Comparison of ENCODE assay signal across 22 cellular contexts in the genomic region with DNA sequence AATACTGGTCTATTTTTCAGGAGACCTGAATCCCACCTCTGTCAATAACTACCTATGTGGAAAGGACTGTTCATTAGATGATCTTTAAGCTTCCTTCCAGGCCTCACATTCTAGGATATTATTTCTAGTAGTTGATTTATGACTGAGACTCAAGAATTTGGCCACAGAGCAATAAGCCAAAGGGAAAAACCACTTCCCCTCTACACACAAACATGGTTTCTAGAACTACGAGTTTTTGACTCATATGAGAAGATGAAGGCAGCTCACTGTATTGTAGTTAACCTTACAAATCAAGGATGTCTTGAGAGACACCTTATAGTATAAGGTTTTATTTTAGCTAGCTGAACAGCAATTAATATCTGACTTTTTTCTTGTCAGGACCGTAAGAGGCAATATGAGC. TPM values are rescaled to one million over a fixed set of nuclear protein-coding genes. Genes with fewer than 3 reads are reported as not detected.
DNase-seq lines count a peak whose midpoint lies in the region; ATAC-seq, FAIRE-seq and TF ChIP-seq lines count a peak whose summit lies in the region.
"Had no signal": no experiment of that assay in that cellular context is flagged by ENCODE, and none has a peak within 500 bp of the region (broad histone marks: within the 10 kb centered on the region; RNA-seq: fewer than 3 reads in every experiment).

No MANE protein-coding gene starts in this region.

- no peak for TF ChIP-seq CTCF in AG10803 (conservative IDR thresholded peaks at IDR 0.05; ENCODE audit: low read length)
- no peak for TF ChIP-seq CTCF in astrocyte (IDR thresholded peaks at IDR 0.05; ENCODE audit: insufficient read depth, low read depth, low read length)
- no peak for TF ChIP-seq CTCF in fibroblast of mammary gland (conservative IDR thresholded peaks at IDR 0.05; ENCODE audit: control insufficient read depth, insufficient read depth, low read depth, low read length)
- no peak for TF ChIP-seq CTCF in esophagus muscularis mucosa (IDR thresholded peaks at IDR 0.05)

- WGBS in esophagus muscularis mucosa: 62% methylated on average over 2 of the region's 2 CpGs

- no peaks in the 10 kb centered on the region for H3K27me3 ChIP-seq in astrocyte (ENCODE audit: insufficient read depth, low read length)
- no peaks in the 10 kb centered on the region for H3K27me3 ChIP-seq in esophagus muscularis mucosa
- H3K27me3 ChIP-seq: MG63, SJCRH30 had no signal

- FAIRE-seq in GM19239 (lab: Jason Lieb, UNC) (peak; percentile 23), astrocyte (lab: Jason Lieb, UNC) (no peak)
- FAIRE-seq: A204.1 had no signal

- no peak for TF ChIP-seq EP300 in esophagus muscularis mucosa (IDR thresholded peaks at IDR 0.05)

- no peak overlapping the region for H3K4me3 Mint-ChIP-seq in astrocyte (ENCODE audit: unreplicated experiment)
- H3K4me3 Mint-ChIP-seq: CD4-positive, alpha-beta memory T cell; IgD-negative memory B cell had no signal

- H3K4me1 Mint-ChIP-seq in astrocyte (ENCODE audit: low read depth, unreplicated experiment): no peaks in the 10 kb centered on the region
- H3K4me1 Mint-ChIP-seq: IgD-negative memory B cell had no signal

- no peaks in the 10 kb centered on the region for H3K36me3 ChIP-seq in astrocyte (ENCODE audit: insufficient read depth, low read length)
- H3K36me3 ChIP-seq in esophagus muscularis mucosa: no peaks in the 10 kb centered on the region

- no peaks in the 10 kb centered on the region for H3K79me2 ChIP-seq in astrocyte (ENCODE audit: insufficient read depth, low read length)

- no peaks in the 10 kb centered on the region for H3K9me3 Mint-ChIP-seq in astrocyte (ENCODE audit: unreplicated experiment)

- H3K4me2 ChIP-seq in astrocyte (ENCODE audit: low read length): no peak overlapping the region
- H3K4me2 ChIP-seq: BLaER1 had no signal

- H3K27me3 Mint-ChIP-seq in astrocyte (ENCODE audit: low read depth, unreplicated experiment): no peaks in the 10 kb centered on the region
- H3K27me3 Mint-ChIP-seq: CD4-positive, alpha-beta memory T cell; IgD-negative memory B cell had no signal

- intact Hi-C loops in esophagus muscularis mucosa (cut with DNase I): no loop called here

- H3K27ac ChIP-seq in astrocyte (ENCODE audit: low read depth, low read length) (no peak overlapping the region), esophagus muscularis mucosa (replicated peaks in 1 of 4) (no peak overlapping the region)
- H3K27ac ChIP-seq: BLaER1, SJCRH30 had no signal

- H2AFZ ChIP-seq in astrocyte (ENCODE audit: low read depth, low read length): no peak overlapping the region

- H3K4me3 ChIP-seq in AG10803 (ENCODE audit: low read length): no peak overlapping the region
- no peak overlapping the region for H3K4me3 ChIP-seq in astrocyte (ENCODE audit: insufficient read depth, low read depth, low read length)
- no peak overlapping the region for H3K4me3 ChIP-seq in fibroblast of mammary gland (ENCODE audit: control insufficient read depth, low read depth, low read length)
- H3K4me3 ChIP-seq in esophagus muscularis mucosa: no peak overlapping the region
- H3K4me3 ChIP-seq: BLaER1, MG63, SJCRH30 had no signal

- no peaks in the 10 kb centered on the region for H4K20me1 ChIP-seq in astrocyte (ENCODE audit: insufficient read depth, low read length)
- H4K20me1 ChIP-seq: BLaER1 had no signal

- no peak overlapping the region for H3K9ac ChIP-seq in astrocyte (ENCODE audit: low read length)
- H3K9ac ChIP-seq: BLaER1 had no signal

- peak; percentile 18 for DNase-seq in AG10803 (ENCODE audit: low read depth)
- DNase-seq in GM19239 (ENCODE audit: insufficient read length, low spot score): no peak
- peak; percentile 55 for DNase-seq in astrocyte (ENCODE audit: low read depth)
- peak; percentile 15 for DNase-seq in fibroblast of mammary gland (ENCODE audit: low read depth)
- no peak for DNase-seq in esophagus muscularis mucosa (ENCODE audit: extremely low spot score)
- no peak for DNase-seq in NCI-H1048 (lab: John Stamatoyannopoulos, UW)
- no peak for DNase-seq in NCI-H187 treated with DMSO at 0.1 percent for 48 hours (lab: John Stamatoyannopoulos, UW)
- DNase-seq: CD4-positive, alpha-beta memory T cell; DMS53; GOT3; Karpas-422; MG63; NCI-H187; NCI-H226; NCI-H524; SJCRH30 had no signal

- H3K4me1 ChIP-seq in astrocyte (ENCODE audit: insufficient read depth, low read length) (no peaks in the 10 kb centered on the region), esophagus muscularis mucosa (no peaks in the 10 kb centered on the region)
- H3K4me1 ChIP-seq: BLaER1, SJCRH30 had no signal

- no peak for TF ChIP-seq POLR2A in esophagus muscularis mucosa (IDR thresholded peaks at IDR 0.05; ENCODE audit: low read depth)

- no peaks in the 10 kb centered on the region for H3K36me3 Mint-ChIP-seq in astrocyte (ENCODE audit: low read depth, unreplicated experiment)
- H3K36me3 Mint-ChIP-seq: CD4-positive, alpha-beta memory T cell; IgD-negative memory B cell had no signal

- H3K9me3 ChIP-seq in astrocyte (ENCODE audit: insufficient read depth, low read depth, low read length): no peaks in the 10 kb centered on the region
- H3K9me3 ChIP-seq in esophagus muscularis mucosa: no peaks in the 10 kb centered on the region
- H3K9me3 ChIP-seq: BLaER1, MG63, SJCRH30 had no signal

- ATAC-seq in GM18870 (IDR thresholded peaks at IDR 0.05; ENCODE audit: unreplicated experiment): no peak
- ATAC-seq: HCT116, Panc1 had no signal

- no peak overlapping the region for H3K27ac Mint-ChIP-seq in astrocyte (ENCODE audit: unreplicated experiment)
- H3K27ac Mint-ChIP-seq: IgD-negative memory B cell had no signal

RNA-seq across cellular contexts. Expression of gene GDPD2, which starts 36.9 kb away (rescaled TPM):
- total RNA-seq in astrocyte (not detected in 2 replicates), esophagus muscularis mucosa (not detected)
- total RNA-seq: CD4-positive, alpha-beta memory T cell had no signal

RNA-seq across cellular contexts. Expression of gene DLG3, which starts 58.4 kb away (rescaled TPM):
- total RNA-seq in astrocyte: 14.5 and 15.2 TPM in 2 replicates
- total RNA-seq in esophagus muscularis mucosa: 10 to 100 TPM; 21.7 to 27.0 (median 22.5) TPM

Comparison
In these comparisons a context has a peak if more than half of its experiments do, and no peak if none do; other contexts are left out.
1. DNase-seq: peak in AG10803 (single experiment), astrocyte (single experiment) and fibroblast of mammary gland (single experiment); none in GM19239 (single experiment), esophagus muscularis mucosa (single experiment), NCI-H1048 (single experiment) and NCI-H187 treated with DMSO at 0.1 percent for 48 hours (single experiment).